ENCODE assay signal across 19 cellular contexts in genomic region chr17:68368387-68368786, GRCh38.
"Had no signal": no experiment of that assay in that cellular context is flagged by ENCODE, and none has a peak within 500 bp of the region (broad histone marks: within the 10 kb centered on the region; RNA-seq: fewer than 3 reads in every experiment).

No MANE protein-coding gene starts in this region.

- DNase-seq: activated CD4-positive, alpha-beta T cell treated with anti-CD3 and anti-CD28 coated beads for 48 hours; activated CD4-positive, CD25-positive, alpha-beta regulatory T cell; activated CD8-positive, alpha-beta T cell treated with anti-CD3 and anti-CD28 coated beads, Interleukin-2, amount 10 ng/mL, durations not matched to agents 7 days and 5 days; activated naive CD4-positive, alpha-beta T cell treated with anti-CD3 and anti-CD28 coated beads for 36 hours; activated T-cell treated with anti-CD3 and anti-CD28 coated beads, Interleukin-2, amount 50 U/mL, for 24 hours; body of pancreas; caudate nucleus; dorsolateral prefrontal cortex; foreskin fibroblast; kidney; midbrain; occipital lobe; SW 1271; transverse colon had no signal

- H3K9me3 ChIP-seq: body of pancreas, right atrium auricular region, transverse colon had no signal

- H3K4me3 ChIP-seq: body of pancreas, dorsolateral prefrontal cortex, right atrium auricular region, transverse colon had no signal

- H3K27ac Mint-ChIP-seq: activated CD8-positive, alpha-beta T cell treated with anti-CD3 and anti-CD28 coated beads, Interleukin-2, amount 10 ng/mL, durations not matched to agents 7 days and 5 days; activated naive CD4-positive, alpha-beta T cell treated with anti-CD3 and anti-CD28 coated beads for 36 hours; activated T-cell treated with anti-CD3 and anti-CD28 coated beads, Interleukin-2, amount 50 U/mL, for 24 hours; nephron; stimulated activated naive CD8-positive, alpha-beta T cell treated with anti-CD3 and anti-CD28 coated beads, Interleukin-15, Interleukin-2, amounts not matched to agents 100 ng/mL and 50 ng/mL, for 24 hours had no signal

- H3K4me1 Mint-ChIP-seq: nephron had no signal

- H3K4me1 ChIP-seq: body of pancreas, right atrium auricular region, transverse colon had no signal

- H3K36me3 ChIP-seq: right atrium auricular region, transverse colon had no signal

- H3K27ac ChIP-seq: body of pancreas, dorsolateral prefrontal cortex, epithelial cell of prostate, right atrium auricular region, transverse colon had no signal

- H3K4me3 Mint-ChIP-seq: activated CD8-positive, alpha-beta T cell treated with anti-CD3 and anti-CD28 coated beads, Interleukin-2, amount 10 ng/mL, durations not matched to agents 7 days and 5 days; activated naive CD4-positive, alpha-beta T cell treated with anti-CD3 and anti-CD28 coated beads for 36 hours; activated T-cell treated with anti-CD3 and anti-CD28 coated beads, Interleukin-2, amount 50 U/mL, for 24 hours; nephron; stimulated activated naive CD8-positive, alpha-beta T cell treated with anti-CD3 and anti-CD28 coated beads, Interleukin-15, Interleukin-2, amounts not matched to agents 100 ng/mL and 50 ng/mL, for 24 hours had no signal

- H3K27me3 Mint-ChIP-seq: activated T-cell treated with anti-CD3 and anti-CD28 coated beads, Interleukin-2, amount 50 U/mL, for 24 hours; stimulated activated naive CD8-positive, alpha-beta T cell treated with anti-CD3 and anti-CD28 coated beads, Interleukin-15, Interleukin-2, amounts not matched to agents 100 ng/mL and 50 ng/mL, for 24 hours had no signal

- H3K27me3 ChIP-seq: body of pancreas, dorsolateral prefrontal cortex, right atrium auricular region, transverse colon had no signal

- H3K9me3 Mint-ChIP-seq: activated naive CD4-positive, alpha-beta T cell treated with anti-CD3 and anti-CD28 coated beads for 36 hours; activated T-cell treated with anti-CD3 and anti-CD28 coated beads, Interleukin-2, amount 50 U/mL, for 24 hours; nephron; stimulated activated naive CD8-positive, alpha-beta T cell treated with anti-CD3 and anti-CD28 coated beads, Interleukin-15, Interleukin-2, amounts not matched to agents 100 ng/mL and 50 ng/mL, for 24 hours had no signal

- ATAC-seq: activated CD8-positive, alpha-beta T cell treated with anti-CD3 and anti-CD28 coated beads, Interleukin-2, amount 10 ng/mL, durations not matched to agents 7 days and 5 days; body of pancreas; left lobe of liver had no signal
